Comparison of ENCODE assay signal across 8 cellular contexts in the genomic region with DNA sequence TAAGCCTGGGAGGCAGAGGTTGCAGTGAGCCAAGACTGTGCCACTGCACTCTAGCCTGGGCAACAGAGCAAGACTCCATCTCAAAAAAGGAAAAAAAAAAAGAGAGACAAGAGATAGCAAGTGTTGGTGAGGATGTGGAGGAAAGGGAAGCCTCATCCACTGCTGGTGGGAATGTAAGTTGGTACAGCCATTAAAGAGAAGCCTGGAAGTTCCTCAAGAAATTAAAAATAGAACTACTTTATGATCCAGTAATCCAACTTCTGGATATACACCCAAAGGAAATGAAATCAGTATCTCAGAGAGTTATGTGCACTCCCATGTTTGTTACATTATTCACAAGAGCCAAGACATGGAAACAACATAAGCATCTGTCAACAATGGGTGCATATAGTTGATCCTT. TPM values are rescaled to one million over a fixed set of nuclear protein-coding genes. Genes with fewer than 3 reads are reported as not detected.
"Had no signal": no experiment of that assay in that cellular context is flagged by ENCODE, and none has a peak within 500 bp of the region (broad histone marks: within the 10 kb centered on the region; RNA-seq: fewer than 3 reads in every experiment).

No MANE protein-coding gene starts in this region.

- FAIRE-seq: G401.6, GM12878, GM12891, GM12892, GM18507, GM19239 had no signal

- ATAC-seq: GM12878 had no signal

- DNase-seq: GDM1, GF-D8 had no signal

- H3K4me3 ChIP-seq: GM12878 had no signal

RNA-seq across cellular contexts. Expression of gene PYGO1, which starts 14.9 kb away (rescaled TPM):
- total RNA-seq: GM12878 had no signal
